ENCODE assay signal across 19 cellular contexts in genomic region chr12:114481200-114481535, GRCh38.
A peak's percentile ranks its signal among the peaks of the same experiment; 100 is the strongest.
DNase-seq lines count a peak whose midpoint lies in the region; ATAC-seq and TF ChIP-seq lines count a peak whose summit lies in the region.
"Had no signal": no experiment of that assay in that cellular context is flagged by ENCODE, and none has a peak within 500 bp of the region (broad histone marks: within the 10 kb centered on the region; RNA-seq: fewer than 3 reads in every experiment).

No MANE protein-coding gene starts in this region.

- ATAC-seq in upper lobe of left lung (ENCODE audit: low FRiP score in 2 of 2) (peak in 1 of 2 donors; percentile 34), gastrocnemius medialis (no peak)
- ATAC-seq: activated T-cell treated with anti-CD3 and anti-CD28 coated beads, Interleukin-2, amount 50 U/mL, for 4 hours; HCT116 had no signal

- H3K27me3 ChIP-seq in breast epithelium: peaks cover 0 to 68% of the 10 kb centered on the region in 2 donors
- peaks cover 77% of the 10 kb centered on the region for H3K27me3 ChIP-seq in iPS-20b (ENCODE audit: insufficient read depth, low read length)
- peaks cover 0 to 24% (median 5%) of the 10 kb centered on the region in 4 donors for H3K27me3 ChIP-seq in upper lobe of left lung
- H3K27me3 ChIP-seq in gastrocnemius medialis: peaks cover 43 to 49% (median 47%) of the 10 kb centered on the region in 3 donors

- no peak overlapping the region for H3K4me3 Mint-ChIP-seq in MCF 10A (ENCODE audit: unreplicated experiment)
- H3K4me3 Mint-ChIP-seq: activated CD4-positive, alpha-beta T cell treated with anti-CD3 and anti-CD28 coated beads, Interleukin-2, amount 10 ng/mL, durations not matched to agents 7 days and 5 days; activated T-cell treated with anti-CD3 and anti-CD28 coated beads, Interleukin-2, amount 50 U/mL, for 4 hours had no signal

- H3K27ac Mint-ChIP-seq in MCF 10A (ENCODE audit: low read depth, unreplicated experiment): no peak overlapping the region
- H3K27ac Mint-ChIP-seq: activated CD4-positive, alpha-beta T cell treated with anti-CD3 and anti-CD28 coated beads, Interleukin-2, amount 10 ng/mL, durations not matched to agents 7 days and 5 days; nephron had no signal

- TF ChIP-seq EP300 in upper lobe of left lung (IDR thresholded peaks at IDR 0.05): no peak

- BruUV-seq in MCF 10A (replicated peaks; lab: Mats Ljungman, UMichigan): no TSS peak

- H3K9me3 ChIP-seq in breast epithelium (peaks cover 2 to 5% of the 10 kb centered on the region in 2 donors), iPS-20b (ENCODE audit: insufficient read depth, low read depth, low read length) (no peaks in the 10 kb centered on the region), upper lobe of left lung (no peaks in the 10 kb centered on the region), gastrocnemius medialis (no peaks in the 10 kb centered on the region)
- H3K9me3 ChIP-seq: left lung had no signal

- H3K4me1 Mint-ChIP-seq in MCF 10A (ENCODE audit: insufficient read depth, unreplicated experiment): peaks cover 7% of the 10 kb centered on the region
- H3K4me1 Mint-ChIP-seq: nephron had no signal

- WGBS in upper lobe of left lung, 2 donors: 3 to 13% methylated on average over 6 of the region's 6 CpGs

- H3K36me3 Mint-ChIP-seq in MCF 10A (ENCODE audit: insufficient read depth, unreplicated experiment): no peaks in the 10 kb centered on the region

- peaks cover 55% of the 10 kb centered on the region for H3K27me3 Mint-ChIP-seq in MCF 10A (ENCODE audit: insufficient read depth, unreplicated experiment)

- no peak overlapping the region for H3K9ac ChIP-seq in iPS-20b (ENCODE audit: low read depth, low read length)

- no peaks in the 10 kb centered on the region for H3K9me3 Mint-ChIP-seq in MCF 10A (ENCODE audit: unreplicated experiment)
- H3K9me3 Mint-ChIP-seq: activated CD4-positive, alpha-beta T cell treated with anti-CD3 and anti-CD28 coated beads, Interleukin-2, amount 10 ng/mL, durations not matched to agents 7 days and 5 days; activated T-cell treated with anti-CD3 and anti-CD28 coated beads, Interleukin-2, amount 50 U/mL, for 4 hours had no signal

- TF ChIP-seq CTCF in breast epithelium (IDR thresholded peaks at IDR 0.05) (no peak), MCF 10A (IDR thresholded peaks at IDR 0.05; ENCODE audit: unreplicated experiment) (no peak), upper lobe of left lung (IDR thresholded peaks at IDR 0.05) (no peak), gastrocnemius medialis (IDR thresholded peaks at IDR 0.05 in 4 of 5, conservative IDR thresholded peaks at IDR 0.05 in 1 of 5) (no peak)

- in situ Hi-C loops in gastrocnemius medialis (cut with MboI; ENCODE audit: low sequenced_read_pairs in 4 of 4): no loop called here

- CTCF ChIA-PET in MCF 10A (lab: Yijun Ruan, JAX): interaction anchor here (0.7 to 3.7 kb wide), 4 partner anchors 27 to 501 kb away, joined by 3 to 16 read pairs (median 4); no protein-coding TSS in a partner anchor

- POLR2A ChIA-PET in MCF 10A (lab: Yijun Ruan, JAX): no interaction called here

- H3K4me3 ChIP-seq in breast epithelium: peak overlapping the region in 2 of 3 donors; percentile 37 to 54
- peak overlapping the region; percentile 76 for H3K4me3 ChIP-seq in iPS-20b (ENCODE audit: low read length)
- peak overlapping the region in 3 of 4 donors; percentile 29 to 46 (median 41) for H3K4me3 ChIP-seq in upper lobe of left lung
- H3K4me3 ChIP-seq in gastrocnemius medialis: no peak overlapping the region

- DNase-seq in breast epithelium (ENCODE audit: low spot score in 2 of 2) (no peak), MCF 10A (ENCODE audit: unreplicated experiment) (no peak), NCI-H69 (lab: John Stamatoyannopoulos, UW) (peak; percentile 29), upper lobe of left lung (no peak), SKM-1 (lab: John Stamatoyannopoulos, UW; ENCODE audit: unreplicated experiment) (no peak), gastrocnemius medialis (no peak)
- no peak for DNase-seq in activated CD8-positive, alpha-beta memory T cell treated with anti-CD3 and anti-CD28 coated beads, Interleukin-2, amount 50 U/mL, for 48 hours
- DNase-seq: activated CD4-positive, alpha-beta T cell treated with anti-CD3 and anti-CD28 coated beads, Interleukin-2, amount 10 ng/mL, durations not matched to agents 7 days and 5 days; activated T-cell treated with anti-CD3 and anti-CD28 coated beads, Interleukin-2, amount 50 U/mL, for 4 hours; Karpas-422; left lung; NCI-H1694; NCI-H82; sigmoid colon; stimulated activated CD4-positive, alpha-beta T cell treated with anti-CD3 and anti-CD28 coated beads, Interleukin-4, amount 100 ng/mL, for 4 hours; T-helper 9 cell had no signal

- intact Hi-C loops in breast epithelium (cut with DNase I; ENCODE audit: low total_unique reads) (no loop called here), MCF 10A (cut with micrococcal nuclease) (no loop called here), gastrocnemius medialis (cut with DNase I; ENCODE audit: low total_unique reads) (no loop called here)

- H3K36me3 ChIP-seq in breast epithelium (no peaks in the 10 kb centered on the region), iPS-20b (ENCODE audit: insufficient read depth, low read depth, low read length) (no peaks in the 10 kb centered on the region), upper lobe of left lung (no peaks in the 10 kb centered on the region), gastrocnemius medialis (no peaks in the 10 kb centered on the region)
- H3K36me3 ChIP-seq: left lung, sigmoid colon had no signal

- H3K27ac ChIP-seq in breast epithelium (no peak overlapping the region), iPS-20b (ENCODE audit: low read length) (no peak overlapping the region), upper lobe of left lung (peak overlapping the region in 3 of 4 donors; percentile 27 to 71 (median 61)), gastrocnemius medialis (no peak overlapping the region)
- H3K27ac ChIP-seq: sigmoid colon had no signal

- TF ChIP-seq POLR2A in breast epithelium (IDR thresholded peaks at IDR 0.05) (no peak), upper lobe of left lung (IDR thresholded peaks at IDR 0.05) (no peak), gastrocnemius medialis (IDR thresholded peaks at IDR 0.05) (no peak)

- H3K4me1 ChIP-seq in breast epithelium (no peaks in the 10 kb centered on the region), iPS-20b (ENCODE audit: insufficient read depth, low read length) (peaks cover 9% of the 10 kb centered on the region; the same call in 1 of the 2 replicates), upper lobe of left lung (peaks cover 0 to 16% (median 7%) of the 10 kb centered on the region in 4 donors), gastrocnemius medialis (peaks cover 0 to 2% of the 10 kb centered on the region in 2 donors)

Comparison
In these comparisons a context has a peak if more than half of its experiments do, and no peak if none do; other contexts are left out.
1. H3K27ac ChIP-seq: peak in upper lobe of left lung (3 of 4); none in breast epithelium (0 of 2), iPS-20b (single experiment) and gastrocnemius medialis (0 of 4).
2. H3K4me3 ChIP-seq: peak in breast epithelium (2 of 3), iPS-20b (single experiment) and upper lobe of left lung (3 of 4); none in gastrocnemius medialis (0 of 4).